25 cellular contexts compared by ENCODE assay signal in genomic region chr12:102911320-102911719, GRCh38. TPM values are rescaled to one million over a fixed set of nuclear protein-coding genes. Genes with fewer than 3 reads are reported as not detected.
DNase-seq lines count a peak whose midpoint lies in the region; ATAC-seq and TF ChIP-seq lines count a peak whose summit lies in the region.
"Had no signal": no experiment of that assay in that cellular context is flagged by ENCODE, and none has a peak within 500 bp of the region (broad histone marks: within the 10 kb centered on the region; RNA-seq: fewer than 3 reads in every experiment).

No MANE protein-coding gene starts in this region.

- TF ChIP-seq CTCF in liver (IDR thresholded peaks at IDR 0.05; ENCODE audit: low read depth, low read length, missing input control) (no peak), progenitor cell of endocrine pancreas (IDR thresholded peaks at IDR 0.05; ENCODE audit: unreplicated experiment) (no peak), tibial nerve (IDR thresholded peaks at IDR 0.05) (no peak)

- DNase-seq in left lobe of liver (ENCODE audit: low spot score) (no peak), progenitor cell of endocrine pancreas (ENCODE audit: low spot score, unreplicated experiment) (no peak), AG08396 (ENCODE audit: low spot score) (no peak), tibial nerve (ENCODE audit: low spot score in 2 of 2) (no peak)
- DNase-seq: BE2C; C1 segment of cervical spinal cord; CD4-positive, alpha-beta memory T cell; CD4-positive, CD25-positive, alpha-beta regulatory T cell; CD8-positive, alpha-beta memory T cell; COR-L47; DMS 273 treated with DMSO at 0.1 percent for 48 hours; DMS153; DMS53; DMS79; DND-41; EL; GDM1 had no signal

- peak overlapping the region; percentile 60 to 68 for H3K9ac ChIP-seq in liver (ENCODE audit: low read depth in 1 of 2, low read length in 2 of 2)
- H3K9ac ChIP-seq: BLaER1 had no signal

- peak overlapping the region; percentile 9 for H3K27ac Mint-ChIP-seq in progenitor cell of endocrine pancreas
- H3K27ac Mint-ChIP-seq: CD4-positive, CD25-positive, alpha-beta regulatory T cell had no signal

- no peaks in the 10 kb centered on the region for H3K36me3 Mint-ChIP-seq in progenitor cell of endocrine pancreas (ENCODE audit: insufficient read depth)
- H3K36me3 Mint-ChIP-seq: CD14-positive monocyte; CD4-positive, alpha-beta memory T cell; CD4-positive, CD25-positive, alpha-beta regulatory T cell; CD8-positive, alpha-beta memory T cell had no signal

- H3K27me3 ChIP-seq in liver (ENCODE audit: control insufficient read depth in 4 of 4, insufficient read depth in 4 of 4, low read length in 3 of 4) (no peaks in the 10 kb centered on the region), tibial nerve (no peaks in the 10 kb centered on the region)
- H3K27me3 ChIP-seq: BE2C, BLaER1 had no signal

- H3K9me3 Mint-ChIP-seq in progenitor cell of endocrine pancreas (ENCODE audit: low read depth): no peaks in the 10 kb centered on the region
- H3K9me3 Mint-ChIP-seq: CD4-positive, alpha-beta memory T cell; CD4-positive, CD25-positive, alpha-beta regulatory T cell; CD8-positive, alpha-beta memory T cell had no signal

- peak; percentile 7 for ATAC-seq in left lobe of liver
- ATAC-seq: A549 had no signal

- no peaks in the 10 kb centered on the region for H3K4me1 Mint-ChIP-seq in progenitor cell of endocrine pancreas (ENCODE audit: low read depth)
- H3K4me1 Mint-ChIP-seq: CD14-positive monocyte; CD4-positive, alpha-beta memory T cell; CD4-positive, CD25-positive, alpha-beta regulatory T cell; CD8-positive, alpha-beta memory T cell had no signal

- 62% methylated on average over 3 of the region's 3 CpGs for WGBS in liver
- WGBS in tibial nerve, 2 donors: 71 to 87% methylated on average over 3 of the region's 3 CpGs

- no peaks in the 10 kb centered on the region for H3K9me3 ChIP-seq in liver (ENCODE audit: control insufficient read depth in 4 of 4, low read length in 3 of 4)
- no peaks in the 10 kb centered on the region for H3K9me3 ChIP-seq in tibial nerve
- H3K9me3 ChIP-seq: A549, BE2C, BLaER1 had no signal

- H3K4me3 ChIP-seq in liver (ENCODE audit: low read depth in 1 of 3, low read length in 3 of 3) (peak overlapping the region in 2 of 3 donors; percentile 7 to 25), tibial nerve (no peak overlapping the region)
- H3K4me3 ChIP-seq: A549, BLaER1 had no signal

- no peak overlapping the region for H3K4me3 Mint-ChIP-seq in progenitor cell of endocrine pancreas (ENCODE audit: low read depth)
- H3K4me3 Mint-ChIP-seq: CD14-positive monocyte; CD4-positive, alpha-beta memory T cell; CD4-positive, CD25-positive, alpha-beta regulatory T cell; CD8-positive, alpha-beta memory T cell had no signal

- TF ChIP-seq POLR2A in tibial nerve (IDR thresholded peaks at IDR 0.05): no peak

- H3K4me1 ChIP-seq in liver (ENCODE audit: control insufficient read depth in 4 of 4, insufficient read depth in 4 of 4, low read length in 3 of 4): peaks cover 4 to 76% (median 48%) of the 10 kb centered on the region in 4 donors
- peaks cover 0 to 5% (median 0%) of the 10 kb centered on the region in 4 donors for H3K4me1 ChIP-seq in tibial nerve
- H3K4me1 ChIP-seq: A549, BE2C, BLaER1 had no signal

- H3K27ac ChIP-seq in liver (ENCODE audit: low read depth in 1 of 2, low read length in 2 of 2) (peak overlapping the region; percentile 68 to 90), tibial nerve (no peak overlapping the region)
- H3K27ac ChIP-seq: 22Rv1, A549, BLaER1 had no signal

- peaks cover 15% of the 10 kb centered on the region for H3K27me3 Mint-ChIP-seq in progenitor cell of endocrine pancreas

- no peak for TF ChIP-seq RAD21 in liver (IDR thresholded peaks at IDR 0.05)

- H3K36me3 ChIP-seq in liver (ENCODE audit: control insufficient read depth in 4 of 4, insufficient read depth in 3 of 4, low read depth in 1 of 4, low read length in 3 of 4): peaks cover 0 to 11% (median 2%) of the 10 kb centered on the region in 4 donors
- no peaks in the 10 kb centered on the region for H3K36me3 ChIP-seq in tibial nerve
- H3K36me3 ChIP-seq: BE2C, BLaER1 had no signal

- TF ChIP-seq EP300 in tibial nerve (IDR thresholded peaks at IDR 0.05): no peak

TF ChIP-seq in liver, 16 proteins besides CTCF, POLR2A, EP300 and RAD21:
- TF ChIP-seq JUND (IDR thresholded peaks at IDR 0.05): peak in 1 of 2 donors; percentile 2
- no peak for TF ChIP-seq HNF4G (IDR thresholded peaks at IDR 0.05)
- no peak for TF ChIP-seq GABPA (IDR thresholded peaks at IDR 0.05 in 1 of 2, conservative IDR thresholded peaks at IDR 0.05 in 1 of 2)

RNA-seq across cellular contexts. Expression of gene PAH, which starts 5.7 kb away (rescaled TPM):
- total RNA-seq in left lobe of liver (1,162 TPM), liver (100 to 1,000 TPM; 327 to 696 TPM), progenitor cell of endocrine pancreas (15.8 and 17.4 TPM in 2 replicates), tibial nerve (1 to 10 TPM in 1 of 4 donors, not detected in 3; 1.5 TPM)
- 100 to 1,000 TPM; 521 to 615 TPM for polyA plus RNA-seq in liver
- total RNA-seq: A172; CD4-positive, alpha-beta memory T cell; CD4-positive, CD25-positive, alpha-beta regulatory T cell; Daoy; G401 had no signal
- polyA plus RNA-seq: A549; CD14-positive monocyte; CD4-positive, alpha-beta memory T cell; CD4-positive, CD25-positive, alpha-beta regulatory T cell; CD8-positive, alpha-beta memory T cell had no signal

RNA-seq across cellular contexts. Expression of gene ASCL1, which starts 46.2 kb away (rescaled TPM):
- total RNA-seq in left lobe of liver (not detected), liver (not detected), progenitor cell of endocrine pancreas (8.3 and 8.4 TPM in 2 replicates), tibial nerve (1 to 10 TPM in 1 of 4 donors, not detected in 3; 1.6 TPM)
- polyA plus RNA-seq in liver: under 1 TPM in 1 of 2 donors, not detected in 1; 0.06 TPM
- total RNA-seq: A172; CD4-positive, alpha-beta memory T cell; CD4-positive, CD25-positive, alpha-beta regulatory T cell; CD8-positive, alpha-beta memory T cell; G401 had no signal
- polyA plus RNA-seq: CD14-positive monocyte; CD4-positive, alpha-beta memory T cell; CD4-positive, CD25-positive, alpha-beta regulatory T cell; CD8-positive, alpha-beta memory T cell had no signal

Comparison
In these comparisons a context has a peak if more than half of its experiments do, and no peak if none do; other contexts are left out.
1. H3K27ac ChIP-seq: peak in liver (2 of 2); none in tibial nerve (0 of 4).
2. H3K4me3 ChIP-seq: peak in liver (2 of 3); none in tibial nerve (0 of 4).
3. RNA of gene PAH, which starts 5.7 kb away (total RNA-seq): 1,162 TPM in left lobe of liver (single experiment) and 327 to 696 TPM in liver; 15.8 to 17.4 TPM in progenitor cell of endocrine pancreas and 1.5 TPM in tibial nerve; every median in the first group is over 10 times any median in the second.